ENCODE assay signal across 8 cellular contexts in the genomic region with DNA sequence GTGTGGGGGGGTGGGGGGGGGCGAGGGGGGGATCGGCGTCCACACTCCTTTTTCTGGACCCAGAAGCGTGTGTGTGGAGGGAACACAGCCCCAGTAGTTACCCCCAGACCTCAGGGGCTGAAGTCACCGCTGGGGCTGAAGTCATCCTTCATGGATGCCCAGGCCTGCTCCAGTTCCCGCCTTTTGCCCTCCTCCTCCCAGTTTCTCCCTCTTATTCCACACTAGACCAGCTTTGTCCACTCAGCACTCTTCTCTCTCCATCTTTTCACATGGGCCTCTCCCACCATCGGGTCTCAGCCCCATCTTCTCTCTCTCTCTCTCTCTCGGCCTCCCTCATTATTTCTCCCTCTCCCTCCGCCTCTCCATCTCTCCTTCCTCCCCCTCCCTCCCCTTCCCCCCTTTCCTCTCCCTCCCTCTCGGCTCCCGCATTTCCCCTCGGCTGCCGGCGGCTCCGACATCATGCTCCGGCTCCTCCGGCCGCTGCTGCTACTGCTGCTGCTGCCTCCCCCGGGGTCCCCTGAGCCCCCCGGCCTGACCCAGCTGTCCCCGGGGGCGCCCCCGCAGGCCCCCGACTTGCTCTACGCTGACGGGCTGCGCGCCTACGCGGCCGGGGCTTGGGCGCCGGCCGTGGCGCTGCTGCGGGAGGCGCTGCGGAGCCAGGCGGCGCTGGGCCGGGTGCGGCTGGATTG. TPM values are rescaled to one million over a fixed set of nuclear protein-coding genes. Genes with fewer than 3 reads are reported as not detected.
DNase-seq lines count a peak whose midpoint lies in the region; ATAC-seq and TF ChIP-seq lines count a peak whose summit lies in the region.

A gene with protein sequence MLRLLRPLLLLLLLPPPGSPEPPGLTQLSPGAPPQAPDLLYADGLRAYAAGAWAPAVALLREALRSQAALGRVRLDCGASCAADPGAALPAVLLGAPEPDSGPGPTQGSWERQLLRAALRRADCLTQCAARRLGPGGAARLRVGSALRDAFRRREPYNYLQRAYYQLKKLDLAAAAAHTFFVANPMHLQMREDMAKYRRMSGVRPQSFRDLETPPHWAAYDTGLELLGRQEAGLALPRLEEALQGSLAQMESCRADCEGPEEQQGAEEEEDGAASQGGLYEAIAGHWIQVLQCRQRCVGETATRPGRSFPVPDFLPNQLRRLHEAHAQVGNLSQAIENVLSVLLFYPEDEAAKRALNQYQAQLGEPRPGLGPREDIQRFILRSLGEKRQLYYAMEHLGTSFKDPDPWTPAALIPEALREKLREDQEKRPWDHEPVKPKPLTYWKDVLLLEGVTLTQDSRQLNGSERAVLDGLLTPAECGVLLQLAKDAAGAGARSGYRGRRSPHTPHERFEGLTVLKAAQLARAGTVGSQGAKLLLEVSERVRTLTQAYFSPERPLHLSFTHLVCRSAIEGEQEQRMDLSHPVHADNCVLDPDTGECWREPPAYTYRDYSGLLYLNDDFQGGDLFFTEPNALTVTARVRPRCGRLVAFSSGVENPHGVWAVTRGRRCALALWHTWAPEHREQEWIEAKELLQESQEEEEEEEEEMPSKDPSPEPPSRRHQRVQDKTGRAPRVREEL (plus strand): TSS at position 426 of the 689 bp plus-strand sequence. CDS start 34 bp downstream, at position 460.

- no peaks in the 10 kb centered on the region for H4K20me1 ChIP-seq in MM.1S (ENCODE audit: insufficient read depth, low read length)
- H4K20me1 ChIP-seq in neural progenitor cell (ENCODE audit: low read depth): peaks cover 18% of the 10 kb centered on the region

- H3K9me3 ChIP-seq in MM.1S (replicated peaks; ENCODE audit: insufficient read depth, low read length): no peaks in the 10 kb centered on the region
- H3K9me3 ChIP-seq in gastroesophageal sphincter: no peaks in the 10 kb centered on the region
- no peaks in the 10 kb centered on the region for H3K9me3 ChIP-seq in neural progenitor cell (ENCODE audit: low read depth)

- ATAC-seq in gastroesophageal sphincter: peak; percentile 24
- no peak for ATAC-seq in GM18907 (IDR thresholded peaks at IDR 0.05; ENCODE audit: unreplicated experiment)

- no peaks in the 10 kb centered on the region for H3K9me3 Mint-ChIP-seq in neural progenitor cell

- H3K79me2 ChIP-seq in MM.1S (ENCODE audit: low read length): no peaks in the 10 kb centered on the region
- H3K79me2 ChIP-seq in neural progenitor cell (ENCODE audit: low read depth): peaks cover 36% of the 10 kb centered on the region

- H3K4me2 ChIP-seq in MM.1S (ENCODE audit: low read depth, low read length) (peak within 1 kb of the TSS; percentile 99), neural progenitor cell (peak within 1 kb of the TSS; percentile 89)

- H3K9ac ChIP-seq in MM.1S (ENCODE audit: low read length) (no peak within 1 kb of the TSS; the same call in 1 of the 2 replicates), neural progenitor cell (peak within 1 kb of the TSS; percentile 73)

- WGBS in gastroesophageal sphincter (ENCODE audit: low coverage in 1 of 2), 2 donors: 0 to 2% methylated on average over 13 of the region's 42 CpGs

- no peaks in the 10 kb centered on the region for H3F3A ChIP-seq in MM.1S (ENCODE audit: insufficient read depth, low read length)
- peaks cover 28% of the 10 kb centered on the region for H3F3A ChIP-seq in neural progenitor cell (ENCODE audit: low read depth)

- H3K36me3 ChIP-seq in MM.1S (replicated peaks; ENCODE audit: insufficient read depth, low read length) (no peaks in the 10 kb centered on the region), gastroesophageal sphincter (peaks cover 0 to 32% of the 10 kb centered on the region in 2 donors), neural progenitor cell (peaks cover 6% of the 10 kb centered on the region)

- H3K4me3 Mint-ChIP-seq in neural progenitor cell: peak within 1 kb of the TSS; percentile 100

- H3K27me3 ChIP-seq in MM.1S (replicated peaks; ENCODE audit: insufficient read depth, low read length): peaks cover 92% of the 10 kb centered on the region
- peaks cover 20% of the 10 kb centered on the region for H3K27me3 ChIP-seq in gastroesophageal sphincter
- H3K27me3 ChIP-seq in neural progenitor cell: no peaks in the 10 kb centered on the region

- no peaks in the 10 kb centered on the region for H3K9me2 ChIP-seq in MM.1S (replicated peaks; ENCODE audit: insufficient read depth, low read length)

- TF ChIP-seq CTCF in MM.1S (IDR thresholded peaks at IDR 0.05; ENCODE audit: low read length): no peak
- TF ChIP-seq CTCF in gastroesophageal sphincter (IDR thresholded peaks at IDR 0.05): peak in 1 of 4 experiments; percentile 6
- peak; percentile 28 for TF ChIP-seq CTCF in neural progenitor cell (IDR thresholded peaks at IDR 0.05)

- H3K27ac Mint-ChIP-seq in neural progenitor cell: peak within 1 kb of the TSS; percentile 98

- peaks cover 4% of the 10 kb centered on the region; the same call in 1 of the 2 replicates for H3K4me1 ChIP-seq in MM.1S (ENCODE audit: low read length)
- peaks cover 0 to 60% (median 33%) of the 10 kb centered on the region in 3 donors for H3K4me1 ChIP-seq in gastroesophageal sphincter
- peaks cover 20% of the 10 kb centered on the region for H3K4me1 ChIP-seq in neural progenitor cell

- H2AFZ ChIP-seq in MM.1S (ENCODE audit: low read length) (peak within 1 kb of the TSS; percentile 77), neural progenitor cell (replicated peaks) (no peak within 1 kb of the TSS)

- H3K27ac ChIP-seq in MM.1S (ENCODE audit: low read length): no peak within 1 kb of the TSS
- H3K27ac ChIP-seq in gastroesophageal sphincter: peak within 1 kb of the TSS; percentile 39 to 91 (median 87)
- no peak within 1 kb of the TSS for H3K27ac ChIP-seq in neural progenitor cell

- H3K36me3 Mint-ChIP-seq in neural progenitor cell: peaks cover 27% of the 10 kb centered on the region

- H3K27me3 Mint-ChIP-seq in neural progenitor cell (ENCODE audit: insufficient read depth, low read depth): peaks cover 12% of the 10 kb centered on the region

- peaks cover 46% of the 10 kb centered on the region for H3K4me1 Mint-ChIP-seq in neural progenitor cell

- DNase-seq in ELR (ENCODE audit: low read depth): peak; percentile 76
- no peak for DNase-seq in MM.1S
- DNase-seq in activated T-cell treated with anti-CD3 and anti-CD28 coated beads, Interleukin-2, amount 50 U/mL, for 48 hours: peak; percentile 40 to 56
- peak; percentile 70 for DNase-seq in neural progenitor cell (ENCODE audit: low spot score)
- DNase-seq in GDM1 (lab: John Stamatoyannopoulos, UW): no peak
- no peak for DNase-seq in NCI-H1436 (lab: John Stamatoyannopoulos, UW)

- TF ChIP-seq POLR2A in gastroesophageal sphincter (IDR thresholded peaks at IDR 0.05): peak in 1 of 2 donors; percentile 19

- H3K4me3 ChIP-seq in MM.1S (ENCODE audit: low read length): peak within 1 kb of the TSS; percentile 62
- peak within 1 kb of the TSS; percentile 60 to 87 for H3K4me3 ChIP-seq in gastroesophageal sphincter
- peak within 1 kb of the TSS; percentile 88 for H3K4me3 ChIP-seq in neural progenitor cell

- no peak for TF ChIP-seq EP300 in gastroesophageal sphincter (IDR thresholded peaks at IDR 0.05)

RNA-seq across cellular contexts. Expression of the gene that starts here (rescaled TPM):
- 10 to 100 TPM; 17.3 to 28.3 (median 23.0) TPM for total RNA-seq in gastroesophageal sphincter
- total RNA-seq in neural progenitor cell (ENCODE audit: low replicate concordance): 14.1 and 52.6 TPM in 2 replicates

Comparison
In these comparisons a context has a peak if more than half of its experiments do, and no peak if none do; other contexts are left out.
1. DNase-seq: peak in ELR (single experiment), activated T-cell treated with anti-CD3 and anti-CD28 coated beads, Interleukin-2, amount 50 U/mL, for 48 hours (2 of 2) and neural progenitor cell (single experiment); none in MM.1S (single experiment), GDM1 (single experiment) and NCI-H1436 (single experiment).
2. H3K27ac ChIP-seq: peak in gastroesophageal sphincter (4 of 4); none in MM.1S (single experiment) and neural progenitor cell (single experiment).
3. Peak in every context shown above with its lines, with median percentiles within 50 percentile points of each other: H3K4me3 ChIP-seq.